ENCODE assay signal across 21 cellular contexts in the genomic region with DNA sequence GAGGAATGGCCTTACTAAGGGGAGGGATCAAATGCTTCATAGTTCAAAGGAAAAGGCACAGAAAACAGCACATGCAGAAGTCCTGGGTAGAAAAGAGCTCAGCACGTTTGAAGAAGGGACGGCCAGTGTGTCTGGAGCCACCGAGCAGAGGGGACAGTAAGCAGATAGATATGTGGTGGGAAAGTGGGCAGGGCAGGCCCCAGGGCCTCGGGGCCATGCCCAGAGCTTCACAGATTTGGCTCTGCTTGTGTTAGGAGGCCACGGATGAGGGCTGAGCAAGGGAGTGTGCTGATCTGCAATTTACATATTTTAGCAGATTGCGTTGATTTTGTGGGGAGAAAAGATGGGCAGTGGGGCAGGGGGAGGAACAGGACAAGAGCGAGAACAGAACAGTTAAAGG.
DNase-seq lines count a peak whose midpoint lies in the region; ATAC-seq, FAIRE-seq and TF ChIP-seq lines count a peak whose summit lies in the region.
"Had no signal": no experiment of that assay in that cellular context is flagged by ENCODE, and none has a peak within 500 bp of the region (broad histone marks: within the 10 kb centered on the region; RNA-seq: fewer than 3 reads in every experiment).

No MANE protein-coding gene starts in this region.

- H3K4me1 Mint-ChIP-seq in osteocyte (ENCODE audit: unreplicated experiment) (peaks cover 63% of the 10 kb centered on the region), T-helper 17 cell (peaks cover 3% of the 10 kb centered on the region)

- H3K27me3 ChIP-seq in Loucy (ENCODE audit: insufficient read depth, low read length, poor library complexity, severe bottlenecking): no peaks in the 10 kb centered on the region
- H3K27me3 ChIP-seq in H1 (replicated peaks in 1 of 4; ENCODE audit: control insufficient read depth in 3 of 4, extremely low read depth in 1 of 4, insufficient read depth in 3 of 4, low read length in 3 of 4): no peaks in the 10 kb centered on the region
- no peaks in the 10 kb centered on the region for H3K27me3 ChIP-seq in colonic mucosa
- H3K27me3 ChIP-seq: BE2C had no signal

- no peak for DNase-seq in H1 (ENCODE audit: low read depth in 1 of 2, low spot score in 2 of 2)
- DNase-seq in osteocyte (ENCODE audit: extremely low spot score, unreplicated experiment): no peak
- no peak for DNase-seq in T-helper 17 cell
- DNase-seq in colonic mucosa: no peak
- DNase-seq in HuH-7 (ENCODE audit: low spot score): no peak
- DNase-seq: ACHN; BE2C; C1 segment of cervical spinal cord; Caco-2; CD4-positive, CD25-positive, alpha-beta regulatory T cell; DMS79; GF-D8; GM23248; H9; KBM-7 had no signal

- H2BK15ac ChIP-seq in H1 (ENCODE audit: low read length): peak overlapping the region; percentile 40

- H2AK5ac ChIP-seq in H1 (ENCODE audit: low read depth, low read length): no peak overlapping the region

- intact Hi-C loops in colonic mucosa (cut with DNase I): no loop called here

- TF ChIP-seq EP300 in H1 (IDR thresholded peaks at IDR 0.05; ENCODE audit: borderline replicate concordance in 1 of 2, low read depth in 2 of 2, low read length in 2 of 2): no peak

- H3K27me3 Mint-ChIP-seq in osteocyte (ENCODE audit: unreplicated experiment) (no peaks in the 10 kb centered on the region), T-helper 17 cell (peaks cover 4% of the 10 kb centered on the region)
- H3K27me3 Mint-ChIP-seq: IgD-negative memory B cell had no signal

- peak overlapping the region; percentile 31; the same call in 1 of the 2 replicates for H2BK12ac ChIP-seq in H1 (ENCODE audit: low read depth, low read length)

- H3K79me1 ChIP-seq in H1 (ENCODE audit: low read depth, low read length): no peaks in the 10 kb centered on the region

- no peak for TF ChIP-seq CTCF in Loucy (conservative IDR thresholded peaks at IDR 0.05; ENCODE audit: low read length)
- TF ChIP-seq CTCF in H1 (IDR thresholded peaks at IDR 0.05; ENCODE audit: control extremely low read depth in 1 of 3, insufficient read depth in 1 of 3, low read depth in 1 of 3, low read length in 3 of 3): no peak
- TF ChIP-seq CTCF in osteocyte (IDR thresholded peaks at IDR 0.05): no peak
- TF ChIP-seq CTCF in colonic mucosa (IDR thresholded peaks at IDR 0.05): no peak

- no peak overlapping the region for H4K8ac ChIP-seq in H1 (ENCODE audit: extremely low read depth, insufficient read depth, low read length)

- H2AFZ ChIP-seq in Loucy (ENCODE audit: low read length): no peak overlapping the region; the same call in 1 of the 2 replicates
- 0 out of 2 replicates have a peak overlapping the region, but pooled peaks have one; percentile 3 for H2AFZ ChIP-seq in H1 (ENCODE audit: low read length)
- H2AFZ ChIP-seq: GM23248 had no signal

- CTCF ChIA-PET in H1 (lab: Charles Lee; ENCODE audit: partially characterized antibody): no interaction called here

- no peaks in the 10 kb centered on the region for H3K9me2 ChIP-seq in Loucy (replicated peaks; ENCODE audit: low read depth, low read length)

- no peak for FAIRE-seq in H1 (lab: Jason Lieb, UNC)
- FAIRE-seq: A204.1, D721Med, GM19239 had no signal

- H3K27ac ChIP-seq in H1 (ENCODE audit: low read depth, low read length) (no peak overlapping the region), colonic mucosa (no peak overlapping the region)
- H3K27ac ChIP-seq: GM23248 had no signal

- H3K9me3 ChIP-seq in Loucy (ENCODE audit: insufficient read depth, low read depth, low read length) (0 out of 2 replicates have a peak, but pooled peaks cover 3% of the 10 kb centered on the region), H1 (ENCODE audit: insufficient read depth in 2 of 2, low read depth in 1 of 2, low read length in 1 of 2) (no peaks in the 10 kb centered on the region; a peak in 1 of 4 replicates), T-helper 17 cell (ENCODE audit: control insufficient read depth, low read length, poor library complexity, severe bottlenecking) (no peaks in the 10 kb centered on the region), colonic mucosa (no peaks in the 10 kb centered on the region)
- H3K9me3 ChIP-seq: BE2C, Caco-2 had no signal

- H3K18ac ChIP-seq in H1 (ENCODE audit: extremely low read depth, low read length): no peak overlapping the region

- no peak overlapping the region for H3K23ac ChIP-seq in H1 (ENCODE audit: insufficient read length)

- no peak overlapping the region for H3K14ac ChIP-seq in H1 (ENCODE audit: insufficient read length)

- H3K4me1 ChIP-seq in Loucy (ENCODE audit: insufficient read depth, low read length, poor library complexity, severe bottlenecking): peaks cover 21% of the 10 kb centered on the region
- peaks cover 0 to 4% (median 1%) of the 10 kb centered on the region in 4 experiments; a peak in 3 of 7 replicates for H3K4me1 ChIP-seq in H1 (replicated peaks in 1 of 4; ENCODE audit: control insufficient read depth in 3 of 4, insufficient read depth in 4 of 4, low read length in 3 of 4)
- H3K4me1 ChIP-seq in colonic mucosa: no peaks in the 10 kb centered on the region
- H3K4me1 ChIP-seq: BE2C, Caco-2 had no signal

- H2BK5ac ChIP-seq in H1 (ENCODE audit: low read depth, low read length): no peak overlapping the region; the same call in 1 of the 2 replicates

- no peak overlapping the region for H2BK120ac ChIP-seq in H1 (replicated peaks; ENCODE audit: low read depth, low read length)

- H3K79me2 ChIP-seq in Loucy (ENCODE audit: insufficient read depth, low read length): no peaks in the 10 kb centered on the region
- no peaks in the 10 kb centered on the region for H3K79me2 ChIP-seq in H1 (ENCODE audit: control insufficient read depth in 1 of 2, insufficient read depth in 2 of 2, low read length in 2 of 2)

- H3K9ac ChIP-seq in Loucy (ENCODE audit: low read depth, low read length, poor library complexity, severe bottlenecking) (no peak overlapping the region), H1 (replicated peaks in 1 of 4; ENCODE audit: extremely low read depth in 1 of 4, low read depth in 3 of 4, low read length in 3 of 4) (no peak overlapping the region), colonic mucosa (ENCODE audit: low read depth in 2 of 2, low read length in 2 of 2) (no peak overlapping the region)
- H3K9ac ChIP-seq: GM23248 had no signal

- TF ChIP-seq POLR2A in H1 (IDR thresholded peaks at IDR 0.05; ENCODE audit: control extremely low read depth in 1 of 2, low read depth in 2 of 2, low read length in 2 of 2): no peak

- H3K27ac Mint-ChIP-seq in osteocyte (ENCODE audit: unreplicated experiment) (peak overlapping the region; percentile 50), T-helper 17 cell (no peak overlapping the region)

- H3K4me3 Mint-ChIP-seq in osteocyte (ENCODE audit: unreplicated experiment) (no peak overlapping the region), T-helper 17 cell (no peak overlapping the region)
- H3K4me3 Mint-ChIP-seq: CD4-positive, CD25-positive, alpha-beta regulatory T cell; IgD-negative memory B cell had no signal

- peak overlapping the region; percentile 82; the same call in 1 of the 2 replicates for H2BK20ac ChIP-seq in H1 (ENCODE audit: low read length)

- H3K56ac ChIP-seq in H1 (replicated peaks; ENCODE audit: insufficient read length, low read depth, low read length): no peak overlapping the region

- no peak overlapping the region for H4K91ac ChIP-seq in H1 (replicated peaks; ENCODE audit: insufficient read length, low read length)

- no peak for ATAC-seq in GM18858 (IDR thresholded peaks at IDR 0.05; ENCODE audit: unreplicated experiment)
- ATAC-seq in T-helper 17 cell: no peak

- no peak overlapping the region for H3K4ac ChIP-seq in H1 (replicated peaks; ENCODE audit: insufficient read length, low read depth, low read length)

- no peak for TF ChIP-seq RAD21 in H1 (IDR thresholded peaks at IDR 0.05 in 1 of 2, conservative IDR thresholded peaks at IDR 0.05 in 1 of 2; ENCODE audit: low read depth in 2 of 2, low read length in 2 of 2)

- H3F3A ChIP-seq in Loucy (ENCODE audit: low read depth): no peaks in the 10 kb centered on the region

- H3K36me3 ChIP-seq in Loucy (ENCODE audit: insufficient read depth, low read length) (no peaks in the 10 kb centered on the region), H1 (ENCODE audit: control insufficient read depth in 2 of 4, insufficient read depth in 4 of 4, low read length in 3 of 4) (no peaks in the 10 kb centered on the region), colonic mucosa (no peaks in the 10 kb centered on the region)
- H3K36me3 ChIP-seq: BE2C had no signal

- H3K23me2 ChIP-seq in H1 (ENCODE audit: low read depth, low read length): no peaks in the 10 kb centered on the region

- 89% methylated on average over 7 of the region's 7 CpGs; no CpG with 5 or more reads in 1 of the 2 experiments for WGBS in H1 (ENCODE audit: extremely low coverage in 1 of 2, insufficient coverage in 1 of 2, insufficient read length in 1 of 2, insufficient replicate concordance in 2 of 2, low coverage in 1 of 2, low lambda C conversion rate in 2 of 2, missing lambda C conversion rate in 1 of 2), 2 experiments

- no peaks in the 10 kb centered on the region for H3K36me3 Mint-ChIP-seq in osteocyte (ENCODE audit: unreplicated experiment)
- no peaks in the 10 kb centered on the region for H3K36me3 Mint-ChIP-seq in T-helper 17 cell (ENCODE audit: low read depth)
- H3K36me3 Mint-ChIP-seq: CD4-positive, CD25-positive, alpha-beta regulatory T cell; IgD-negative memory B cell had no signal

- peaks cover 5% of the 10 kb centered on the region for H3K9me3 Mint-ChIP-seq in osteocyte (ENCODE audit: unreplicated experiment)
- H3K9me3 Mint-ChIP-seq: IgD-negative memory B cell had no signal

- H3K4me2 ChIP-seq in Loucy (ENCODE audit: low read depth, low read length, poor library complexity, severe bottlenecking) (peak overlapping the region; percentile 20), H1 (ENCODE audit: insufficient read depth in 1 of 2, low read depth in 2 of 2, low read length in 2 of 2) (no peak overlapping the region)

- no peak overlapping the region for H3K4me3 ChIP-seq in Loucy (ENCODE audit: low read length, poor library complexity, severe bottlenecking)
- no peak overlapping the region for H3K4me3 ChIP-seq in H1 (ENCODE audit: extremely low read depth in 1 of 4, insufficient read depth in 2 of 4, low read depth in 3 of 4, low read length in 4 of 4)
- no peak overlapping the region for H3K4me3 ChIP-seq in colonic mucosa
- H3K4me3 ChIP-seq: GM23248 had no signal

- H4K20me1 ChIP-seq in Loucy (ENCODE audit: insufficient read depth, low read length, poor library complexity, severe bottlenecking): no peaks in the 10 kb centered on the region
- no peaks in the 10 kb centered on the region for H4K20me1 ChIP-seq in H1 (replicated peaks in 1 of 2; ENCODE audit: control insufficient read depth in 1 of 2, insufficient read depth in 2 of 2, low read length in 2 of 2)

- POLR2A ChIA-PET in H1 (lab: Charles Lee; ENCODE audit: partially characterized antibody): no interaction called here

- no peak overlapping the region for H4K5ac ChIP-seq in H1 (ENCODE audit: insufficient read length, low read depth, low read length)

TF ChIP-seq in H1, 55 proteins besides CTCF, POLR2A, EP300 and RAD21 (continues in another document):
- TF ChIP-seq HDAC2 (IDR thresholded peaks at IDR 0.05; ENCODE audit: borderline replicate concordance in 1 of 2, low read depth in 2 of 2, low read length in 2 of 2) (no peak), YY1 (IDR thresholded peaks at IDR 0.05; ENCODE audit: low read depth, low read length) (no peak), FOSL1 (IDR thresholded peaks at IDR 0.05; ENCODE audit: insufficient read depth, low read depth, low read length) (no peak)
